Comparison of ENCODE assay signal across 28 cellular contexts in genomic region chr7:99571768-99572167, GRCh38. TPM values are rescaled to one million over a fixed set of nuclear protein-coding genes. Genes with fewer than 3 reads are reported as not detected.
DNase-seq lines count a peak whose midpoint lies in the region; ATAC-seq, FAIRE-seq and TF ChIP-seq lines count a peak whose summit lies in the region.
"Had no signal": no experiment of that assay in that cellular context is flagged by ENCODE, and none has a peak within 500 bp of the region (broad histone marks: within the 10 kb centered on the region; RNA-seq: fewer than 3 reads in every experiment).

No MANE protein-coding gene starts in this region.

- H2AFZ ChIP-seq in HepG2 (ENCODE audit: low read length) (no peak overlapping the region), K562 (ENCODE audit: low read depth, low read length) (no peak overlapping the region)
- H2AFZ ChIP-seq: PC-9 had no signal

- no peaks in the 10 kb centered on the region for H3K79me2 ChIP-seq in HepG2 (ENCODE audit: insufficient read depth, low read length)
- peaks cover 4% of the 10 kb centered on the region; the same call in 2 of the 3 replicates for H3K79me2 ChIP-seq in K562 (ENCODE audit: control insufficient read depth, insufficient read depth, low read length)

- CTCF ChIA-PET in HepG2 (lab: Yijun Ruan, JAX; ENCODE audit: low intra/inter-chr PET ratio, low total read pairs) (no interaction called here), K562 (lab: Yijun Ruan, JAX; ENCODE audit: low intra/inter-chr PET ratio) (no interaction called here)

- intact Hi-C loops in right lobe of liver (cut with DNase I), result no loop called here
- intact Hi-C loops in HepG2 (cut with micrococcal nuclease; ENCODE audit: unreplicated experiment), result no loop called here
- intact Hi-C loops in K562 (cut with micrococcal nuclease), result no loop called here
- intact Hi-C loops in upper lobe of right lung (cut with DNase I), result no loop called here

- H3K4me2 ChIP-seq in HepG2 (ENCODE audit: low read depth, low read length) (no peak overlapping the region), K562 (ENCODE audit: insufficient read depth, low read length) (no peak overlapping the region)
- H3K4me2 ChIP-seq: PC-9 had no signal

- WGBS in right lobe of liver (ENCODE audit: insufficient coverage, low coverage, low lambda C conversion rate, missing lambda C conversion rate), result 89% methylated on average over 3 of the region's 3 CpGs
- 92% methylated on average over 3 of the region's 3 CpGs for WGBS in HepG2 (ENCODE audit: low lambda C conversion rate)
- WGBS in K562 (ENCODE audit: insufficient coverage, low coverage, missing lambda C conversion rate), result 98% methylated on average over 3 of the region's 3 CpGs

- in situ Hi-C loops in HepG2 (cut with HindIII; ENCODE audit: extremely low pct_ligation_motif_present, low pct_unique_long_range_greater_than_20kb), result no loop called here
- in situ Hi-C loops in K562 (cut with MboI), result no loop called here

- no peak for TF ChIP-seq RAD21 in HepG2 (CRISPR knock-in tag; IDR thresholded peaks at IDR 0.05)
- no peak for TF ChIP-seq RAD21 in K562 (CRISPR knock-in tag; conservative IDR thresholded peaks at IDR 0.05 in 1 of 2, IDR thresholded peaks at IDR 0.05 in 1 of 2)

- TF ChIP-seq CTCF in right lobe of liver (IDR thresholded peaks at IDR 0.05) (no peak), HepG2 (CRISPR knock-in tag; IDR thresholded peaks at IDR 0.05) (no peak), K562 (IDR thresholded peaks at IDR 0.05 in 2 of 3, conservative IDR thresholded peaks at IDR 0.05 in 1 of 3; ENCODE audit: insufficient read depth in 2 of 3, low read depth in 1 of 3, low read length in 3 of 3) (no peak), upper lobe of right lung (IDR thresholded peaks at IDR 0.05) (no peak)

- TF ChIP-seq EP300 in HepG2 (IDR thresholded peaks at IDR 0.05; ENCODE audit: low read depth in 2 of 2, low read length in 2 of 2), result no peak
- TF ChIP-seq EP300 in HepG2 (CRISPR knock-in tag; IDR thresholded peaks at IDR 0.05; ENCODE audit: borderline replicate concordance), result no peak
- TF ChIP-seq EP300 in K562 (IDR thresholded peaks at IDR 0.05; ENCODE audit: low read length), result no peak

- FAIRE-seq in HepG2 (lab: Jason Lieb, UNC) (no peak), K562 (lab: Jason Lieb, UNC) (peak; percentile 61)
- FAIRE-seq: GM12892 had no signal

- H3K9ac ChIP-seq in HepG2 (ENCODE audit: insufficient read depth, low read depth, low read length), result no peak overlapping the region
- no peak overlapping the region for H3K9ac ChIP-seq in K562 (ENCODE audit: insufficient read depth in 1 of 2, low read depth in 2 of 2, low read length in 2 of 2)

- POLR2A ChIA-PET in HepG2 (lab: Yijun Ruan, JAX) (interaction anchor here (1.7 to 1.9 kb wide), 2 partner anchors 9 to 13 kb away, joined by 4 to 6 read pairs; partner anchors contain the start of gene ZNF655), K562 (lab: Yijun Ruan, JAX) (interaction anchor here (0.8 to 3.6 kb wide), 4 partner anchors 8 to 18 kb away, joined by 3 to 21 read pairs (median 3); partner anchors contain the start of gene ZNF655)

- H3K27me3 ChIP-seq in right lobe of liver (no peaks in the 10 kb centered on the region), HepG2 (ENCODE audit: control insufficient read depth in 1 of 2, insufficient read depth in 2 of 2, low read length in 2 of 2) (no peaks in the 10 kb centered on the region), K562 (ENCODE audit: control insufficient read depth in 2 of 2, insufficient read depth in 2 of 2, low read length in 2 of 2) (no peaks in the 10 kb centered on the region), upper lobe of right lung (no peaks in the 10 kb centered on the region)
- H3K27me3 ChIP-seq: MG63, SJCRH30 had no signal

- peaks cover 0 to 28% (median 4%) of the 10 kb centered on the region in 4 donors for H3K36me3 ChIP-seq in right lobe of liver
- peaks cover 6 to 52% of the 10 kb centered on the region in 2 experiments for H3K36me3 ChIP-seq in HepG2 (replicated peaks in 1 of 2; ENCODE audit: control insufficient read depth in 1 of 2, insufficient read depth in 2 of 2, low read length in 2 of 2)
- peaks cover 60% of the 10 kb centered on the region for H3K36me3 ChIP-seq in K562 (ENCODE audit: control insufficient read depth, insufficient read depth, low read length)
- H3K36me3 ChIP-seq in upper lobe of right lung, result peaks cover 63% of the 10 kb centered on the region

- DNase-seq in right lobe of liver (no peak), HepG2 (ENCODE audit: low spot score) (no peak), K562 (ENCODE audit: extremely low read depth in 1 of 4, low spot score in 3 of 4) (no peak), lung microvascular endothelial cell (ENCODE audit: low read depth in 2 of 2) (peak; percentile 14 to 51), upper lobe of right lung (no peak)
- DNase-seq: C1 segment of cervical spinal cord; CD8-positive, alpha-beta memory T cell; DMS 273 treated with DMSO at 0.1 percent for 48 hours; DND-41; KBM-7; MG63; NCI-H1105 treated with DMSO at 0.1 percent for 48 hours; NCI-H146; NCI-H1930; NCI-H2107; NCI-H446; NCI-H82; NK-92 treated with Interleukin-12 subunit alpha and Interleukin-12 subunit beta, amount 100 ng/mL, for 24 hours; PC-9; SJCRH30 had no signal

- H3K9me3 ChIP-seq in right lobe of liver (no peaks in the 10 kb centered on the region), HepG2 (ENCODE audit: low read length) (no peaks in the 10 kb centered on the region), K562 (replicated peaks; ENCODE audit: control insufficient read depth, insufficient read depth, low read depth, low read length) (no peaks in the 10 kb centered on the region), upper lobe of right lung (no peaks in the 10 kb centered on the region)
- H3K9me3 ChIP-seq: MG63, SJCRH30 had no signal

- no TSS peak for BruUV-seq in HepG2 (replicated peaks; lab: Mats Ljungman, UMichigan)
- no TSS peak for BruUV-seq in K562 (replicated peaks; lab: Mats Ljungman, UMichigan)

- no peaks in the 10 kb centered on the region for H3K4me1 ChIP-seq in right lobe of liver
- no peaks in the 10 kb centered on the region for H3K4me1 ChIP-seq in HepG2 (ENCODE audit: insufficient read depth, low read length)
- no peaks in the 10 kb centered on the region for H3K4me1 ChIP-seq in K562 (replicated peaks in 1 of 2; ENCODE audit: control insufficient read depth in 2 of 2, insufficient read depth in 2 of 2, low read length in 2 of 2)
- no peaks in the 10 kb centered on the region for H3K4me1 ChIP-seq in upper lobe of right lung
- H3K4me1 ChIP-seq: SJCRH30 had no signal

- H3K4me3 ChIP-seq in right lobe of liver, result no peak overlapping the region
- no peak overlapping the region for H3K4me3 ChIP-seq in HepG2 (replicated peaks in 1 of 3; ENCODE audit: insufficient read depth in 1 of 3, low read depth in 2 of 3, low read length in 3 of 3)
- H3K4me3 ChIP-seq in K562, result no peak overlapping the region
- no peak overlapping the region for H3K4me3 ChIP-seq in upper lobe of right lung
- H3K4me3 ChIP-seq: MG63, PC-9, SJCRH30 had no signal

- H4K20me1 ChIP-seq in HepG2 (ENCODE audit: insufficient read depth, low read length) (no peaks in the 10 kb centered on the region), K562 (replicated peaks; ENCODE audit: control insufficient read depth, insufficient read depth, low read length) (no peaks in the 10 kb centered on the region)

- ATAC-seq in right lobe of liver (peak; percentile 26 to 74 (median 38)), HepG2 (no peak), K562 (no peak), upper lobe of right lung (no peak), HG02870 (IDR thresholded peaks at IDR 0.05; ENCODE audit: unreplicated experiment) (no peak), HG02884 (IDR thresholded peaks at IDR 0.05; ENCODE audit: unreplicated experiment) (no peak)
- ATAC-seq: HCT116, Right ventricle myocardium inferior, SK-N-SH treated with all-trans-retinoic acid at 6 μM for 48 hours had no signal

- H3K27ac ChIP-seq in right lobe of liver (no peak overlapping the region), HepG2 (ENCODE audit: extremely low read length, insufficient read depth, low read length) (no peak overlapping the region), K562 (ENCODE audit: extremely low read depth, low read depth, low read length) (no peak overlapping the region), upper lobe of right lung (peak overlapping the region; percentile 27)
- H3K27ac ChIP-seq: PC-9, SJCRH30 had no signal

- H3K9me1 ChIP-seq in K562 (ENCODE audit: control insufficient read depth, insufficient read depth, low read length), result no peaks in the 10 kb centered on the region

- TF ChIP-seq POLR2A in right lobe of liver (IDR thresholded peaks at IDR 0.05) (no peak), HepG2 (IDR thresholded peaks at IDR 0.05; ENCODE audit: insufficient read depth in 1 of 2, low read depth in 2 of 2, low read length in 2 of 2) (no peak), K562 (conservative IDR thresholded peaks at IDR 0.05) (no peak)

RNA-seq across cellular contexts. Expression of gene ZNF655, which starts 13.3 kb away (rescaled TPM):
- 10 to 100 TPM; 21.5 to 44.4 (median 26.0) TPM for total RNA-seq in right lobe of liver
- total RNA-seq in HepG2 (2016; rRNA removed; fragmentation: Illumina TruSeq; extraction: Trizol), result 53.4 and 54.8 TPM in 2 replicates
- total RNA-seq in HepG2 (2016; cell fraction: cytosol; rRNA removed; fragmentation: Illumina TruSeq; extraction: Trizol; ENCODE audit: low read depth), result 16.2 and 27.8 TPM in 2 replicates
- total RNA-seq in HepG2 (2016; cell fraction: insoluble cytoplasmic fraction; rRNA removed; fragmentation: Illumina TruSeq; extraction: Trizol), result 55.5 and 56.9 TPM in 2 replicates
- 43.6 and 47.0 TPM in 2 replicates for total RNA-seq in HepG2 (2016; cell fraction: membrane; rRNA removed; fragmentation: Illumina TruSeq; extraction: Trizol)
- total RNA-seq in HepG2 (2016; cell fraction: nucleus; rRNA removed; fragmentation: Illumina TruSeq; extraction: Trizol), result 62.9 and 68.9 TPM in 2 replicates
- polyA plus RNA-seq in HepG2 (2011; rRNA removed), result 75.6 and 83.2 TPM in 2 replicates
- 46.0 and 47.5 TPM in 2 replicates for polyA plus RNA-seq in HepG2 (2011; cell fraction: cytosol; rRNA removed)
- polyA plus RNA-seq in HepG2 (2011; cell fraction: nucleus; rRNA removed), result 141 and 161 TPM in 2 replicates
- 32.8 and 35.8 TPM in 2 replicates for polyA plus RNA-seq in HepG2 (2012)
- 22.2 and 35.6 TPM in 2 replicates for polyA plus RNA-seq in HepG2 (2016; cell fraction: cytosol; fragmentation: Illumina TruSeq; extraction: Trizol; ENCODE audit: low read depth)
- 41.3 and 42.7 TPM in 2 replicates for polyA plus RNA-seq in HepG2 (2016; cell fraction: insoluble cytoplasmic fraction; fragmentation: Illumina TruSeq; extraction: Trizol; ENCODE audit: low read depth)
- 30.7 and 38.8 TPM in 2 replicates for polyA plus RNA-seq in HepG2 (2016; cell fraction: membrane; fragmentation: Illumina TruSeq; extraction: Trizol; ENCODE audit: low read depth)
- 77.8 and 80.4 TPM in 2 replicates for polyA plus RNA-seq in HepG2 (2016; cell fraction: nucleus; fragmentation: Illumina TruSeq; extraction: Trizol; ENCODE audit: insufficient read depth, low read depth)
- 46.6 and 83.6 TPM in 2 replicates for polyA minus RNA-seq in HepG2 (2011; rRNA and poly(A)+ RNA removed; ENCODE audit: low replicate concordance)
- 24.0 and 25.8 TPM in 2 replicates for polyA minus RNA-seq in HepG2 (2011; cell fraction: cytosol; rRNA and poly(A)+ RNA removed)
- 176 and 200 TPM in 2 replicates for polyA minus RNA-seq in HepG2 (2011; cell fraction: nucleus; rRNA and poly(A)+ RNA removed)
- total RNA-seq in K562 (2011; cell fraction: chromatin; rRNA removed; ENCODE audit: low replicate concordance), result 232 and 346 TPM in 2 replicates
- total RNA-seq in K562 (2011; cell fraction: nucleolus; rRNA removed), result 147 and 170 TPM in 2 replicates
- total RNA-seq in K562 (2011; cell fraction: nucleoplasm; rRNA removed), result 249 and 393 TPM in 2 replicates
- 85.6 and 123 TPM in 2 replicates for total RNA-seq in K562 (2014; rRNA removed)
- total RNA-seq in K562 (2014; rRNA removed; fragmentation: Illumina TruSeq; extraction: Trizol), result 94.7 and 105 TPM in 2 replicates
- 94.4 and 95.2 TPM in 2 replicates for total RNA-seq in K562 (2015; rRNA removed; fragmentation: Illumina TruSeq; extraction: Trizol)
- 68.1 and 78.1 TPM in 2 replicates for total RNA-seq in K562 (2021)
- polyA plus RNA-seq in K562 (2011; rRNA removed), result 81.3 and 112 TPM in 2 replicates
- polyA plus RNA-seq in K562 (2011; cell fraction: cytosol; rRNA removed), result 55.1 and 81.1 TPM in 2 replicates
- polyA plus RNA-seq in K562 (2011; cell fraction: nucleus; rRNA removed), result 163 and 255 TPM in 2 replicates
- polyA plus RNA-seq in K562 (2012), result 60.6 and 75.6 TPM in 2 replicates
- 101 and 103 TPM in 2 replicates for polyA plus RNA-seq in K562 (2014; fragmentation: Illumina TruSeq; extraction: Trizol)
- polyA plus RNA-seq in K562 (2014; fragmentation: Nextera tagmentation; extraction: Ambion mirVana), result 10 to 100 TPM; 25.7 to 34.1 TPM
- polyA plus RNA-seq in K562 (2014; rRNA removed), result 130 and 137 TPM in 2 replicates
- 89.6 and 93.8 TPM in 2 replicates for polyA minus RNA-seq in K562 (2011; rRNA and poly(A)+ RNA removed)
- 31.9 and 33.0 TPM in 2 replicates for polyA minus RNA-seq in K562 (2011; cell fraction: cytosol; rRNA and poly(A)+ RNA removed)
- 105 and 112 TPM in 2 replicates for polyA minus RNA-seq in K562 (2011; cell fraction: nucleus; rRNA and poly(A)+ RNA removed)
- 4.6 and 9.5 TPM in 2 replicates for total RNA-seq in lung microvascular endothelial cell
- total RNA-seq in upper lobe of right lung, result 63.1 TPM

RNA-seq across cellular contexts. Expression of gene FAM200A, which starts 19.9 kb away (rescaled TPM):
- total RNA-seq in right lobe of liver (1 to 10 TPM; 1.4 to 3.4 (median 2.3) TPM), HepG2 (2016; rRNA removed; fragmentation: Illumina TruSeq; extraction: Trizol) (6.3 and 10.4 TPM in 2 replicates), K562 (2014; rRNA removed) (6.3 and 6.4 TPM in 2 replicates), K562 (2014; rRNA removed; fragmentation: Illumina TruSeq; extraction: Trizol) (8.3 and 10.2 TPM in 2 replicates), K562 (2015; rRNA removed; fragmentation: Illumina TruSeq; extraction: Trizol) (9.4 and 10.0 TPM in 2 replicates), K562 (2021) (6.3 and 7.0 TPM in 2 replicates), lung microvascular endothelial cell (3.3 and 3.8 TPM in 2 replicates), upper lobe of right lung (4.9 TPM)
- 1.0 and 1.3 TPM in 2 replicates for total RNA-seq in HepG2 (2016; cell fraction: cytosol; rRNA removed; fragmentation: Illumina TruSeq; extraction: Trizol; ENCODE audit: low read depth)
- total RNA-seq in HepG2 (2016; cell fraction: insoluble cytoplasmic fraction; rRNA removed; fragmentation: Illumina TruSeq; extraction: Trizol), result 6.0 and 8.6 TPM in 2 replicates
- 3.2 and 3.9 TPM in 2 replicates for total RNA-seq in HepG2 (2016; cell fraction: membrane; rRNA removed; fragmentation: Illumina TruSeq; extraction: Trizol)
- 3.5 and 4.0 TPM in 2 replicates for total RNA-seq in HepG2 (2016; cell fraction: nucleus; rRNA removed; fragmentation: Illumina TruSeq; extraction: Trizol)
- polyA plus RNA-seq in HepG2 (2011; rRNA removed) (4.7 and 5.4 TPM in 2 replicates), K562 (2011; rRNA removed) (6.8 and 11.2 TPM in 2 replicates), K562 (2014; fragmentation: Illumina TruSeq; extraction: Trizol) (10.3 and 11.3 TPM in 2 replicates), K562 (2014; fragmentation: Nextera tagmentation; extraction: Ambion mirVana) (1 to 10 TPM; 3.3 to 4.3 TPM), K562 (2014; rRNA removed) (7.9 and 9.0 TPM in 2 replicates)
- 3.4 and 4.4 TPM in 2 replicates for polyA plus RNA-seq in HepG2 (2011; cell fraction: cytosol; rRNA removed)
- polyA plus RNA-seq in HepG2 (2011; cell fraction: nucleus; rRNA removed), result 0.87 and 1.9 TPM in 2 replicates
- 4.5 and 5.0 TPM in 2 replicates for polyA plus RNA-seq in HepG2 (2012)
- 0.53 and 0.85 TPM in 2 replicates for polyA plus RNA-seq in HepG2 (2016; cell fraction: cytosol; fragmentation: Illumina TruSeq; extraction: Trizol; ENCODE audit: low read depth)
- polyA plus RNA-seq in HepG2 (2016; cell fraction: insoluble cytoplasmic fraction; fragmentation: Illumina TruSeq; extraction: Trizol; ENCODE audit: low read depth), result 8.3 and 10.1 TPM in 2 replicates
- polyA plus RNA-seq in HepG2 (2016; cell fraction: membrane; fragmentation: Illumina TruSeq; extraction: Trizol; ENCODE audit: low read depth), result 1.4 and 1.9 TPM in 2 replicates
- polyA plus RNA-seq in HepG2 (2016; cell fraction: nucleus; fragmentation: Illumina TruSeq; extraction: Trizol; ENCODE audit: insufficient read depth, low read depth), result 5.9 and 6.7 TPM in 2 replicates
- 1.1 and 3.9 TPM in 2 replicates for polyA minus RNA-seq in HepG2 (2011; rRNA and poly(A)+ RNA removed; ENCODE audit: low replicate concordance)
- 2.8 and 3.8 TPM in 2 replicates for polyA minus RNA-seq in HepG2 (2011; cell fraction: cytosol; rRNA and poly(A)+ RNA removed)
- polyA minus RNA-seq in HepG2 (2011; cell fraction: nucleus; rRNA and poly(A)+ RNA removed), result 6.2 and 7.5 TPM in 2 replicates
- 6.9 and 16.6 TPM in 2 replicates for total RNA-seq in K562 (2011; cell fraction: chromatin; rRNA removed; ENCODE audit: low replicate concordance)
- 7.0 and 9.2 TPM in 2 replicates for total RNA-seq in K562 (2011; cell fraction: nucleolus; rRNA removed)
- total RNA-seq in K562 (2011; cell fraction: nucleoplasm; rRNA removed), result 5.3 and 6.7 TPM in 2 replicates
- 3.9 and 4.3 TPM in 2 replicates for polyA plus RNA-seq in K562 (2011; cell fraction: cytosol; rRNA removed)
- polyA plus RNA-seq in K562 (2011; cell fraction: nucleus; rRNA removed), result 2.0 and 2.3 TPM in 2 replicates
- polyA plus RNA-seq in K562 (2012), result 5.5 and 5.8 TPM in 2 replicates
- 7.5 and 8.0 TPM in 2 replicates for polyA minus RNA-seq in K562 (2011; rRNA and poly(A)+ RNA removed)
- polyA minus RNA-seq in K562 (2011; cell fraction: cytosol; rRNA and poly(A)+ RNA removed), result 3.4 and 4.9 TPM in 2 replicates
- polyA minus RNA-seq in K562 (2011; cell fraction: nucleus; rRNA and poly(A)+ RNA removed), result 5.3 and 6.8 TPM in 2 replicates

RNA-seq across cellular contexts. Expression of gene TMEM225B, which starts 26.3 kb away (rescaled TPM):
- total RNA-seq in right lobe of liver (1 to 10 TPM in 1 of 6 experiments, under 1 TPM in 3, not detected in 2; 0.25 to 1.4 (median 0.29) TPM), HepG2 (2016; rRNA removed; fragmentation: Illumina TruSeq; extraction: Trizol) (0.60 and 0.95 TPM in 2 replicates), K562 (2014; rRNA removed) (0.61 and 0.73 TPM in 2 replicates), K562 (2014; rRNA removed; fragmentation: Illumina TruSeq; extraction: Trizol) (0.18 and 0.70 TPM in 2 replicates), K562 (2015; rRNA removed; fragmentation: Illumina TruSeq; extraction: Trizol) (0.51 and 0.79 TPM in 2 replicates), K562 (2021) (0.60 and 1.3 TPM in 2 replicates), lung microvascular endothelial cell (0.22 TPM in 1 of 2 replicates, not detected in the other), upper lobe of right lung (1.0 TPM)
- total RNA-seq in HepG2 (2016; cell fraction: cytosol; rRNA removed; fragmentation: Illumina TruSeq; extraction: Trizol; ENCODE audit: low read depth), result 2.2 and 2.6 TPM in 2 replicates
- total RNA-seq in HepG2 (2016; cell fraction: insoluble cytoplasmic fraction; rRNA removed; fragmentation: Illumina TruSeq; extraction: Trizol), result 0.42 and 0.65 TPM in 2 replicates
- total RNA-seq in HepG2 (2016; cell fraction: membrane; rRNA removed; fragmentation: Illumina TruSeq; extraction: Trizol), result 1.3 and 1.4 TPM in 2 replicates
- 1.3 and 1.4 TPM in 2 replicates for total RNA-seq in HepG2 (2016; cell fraction: nucleus; rRNA removed; fragmentation: Illumina TruSeq; extraction: Trizol)
- polyA plus RNA-seq in HepG2 (2011; rRNA removed) (0.78 and 1.6 TPM in 2 replicates), K562 (2011; rRNA removed) (0.56 and 0.93 TPM in 2 replicates), K562 (2014; fragmentation: Illumina TruSeq; extraction: Trizol) (0.32 and 0.68 TPM in 2 replicates), K562 (2014; fragmentation: Nextera tagmentation; extraction: Ambion mirVana) (under 1 TPM; 0.08 to 0.25 TPM), K562 (2014; rRNA removed) (0.62 and 0.94 TPM in 2 replicates)
- polyA plus RNA-seq in HepG2 (2011; cell fraction: cytosol; rRNA removed), result 0.83 and 1.5 TPM in 2 replicates
- polyA plus RNA-seq in HepG2 (2011; cell fraction: nucleus; rRNA removed), result 3.0 and 3.2 TPM in 2 replicates
- polyA plus RNA-seq in HepG2 (2012), result 1.9 and 2.5 TPM in 2 replicates
- polyA plus RNA-seq in HepG2 (2016; cell fraction: cytosol; fragmentation: Illumina TruSeq; extraction: Trizol; ENCODE audit: low read depth), result 1.4 and 2.2 TPM in 2 replicates
- 0.38 and 0.45 TPM in 2 replicates for polyA plus RNA-seq in HepG2 (2016; cell fraction: insoluble cytoplasmic fraction; fragmentation: Illumina TruSeq; extraction: Trizol; ENCODE audit: low read depth)
- 1.4 and 1.9 TPM in 2 replicates for polyA plus RNA-seq in HepG2 (2016; cell fraction: membrane; fragmentation: Illumina TruSeq; extraction: Trizol; ENCODE audit: low read depth)
- polyA plus RNA-seq in HepG2 (2016; cell fraction: nucleus; fragmentation: Illumina TruSeq; extraction: Trizol; ENCODE audit: insufficient read depth, low read depth), result 1.1 and 2.7 TPM in 2 replicates
- 0.12 and 0.19 TPM in 2 replicates for polyA minus RNA-seq in HepG2 (2011; rRNA and poly(A)+ RNA removed; ENCODE audit: low replicate concordance)
- 1.1 TPM in 1 of 2 replicates, not detected in the other for polyA minus RNA-seq in HepG2 (2011; cell fraction: cytosol; rRNA and poly(A)+ RNA removed)
- 0.90 and 1.2 TPM in 2 replicates for polyA minus RNA-seq in HepG2 (2011; cell fraction: nucleus; rRNA and poly(A)+ RNA removed)
- 0.42 and 0.51 TPM in 2 replicates for total RNA-seq in K562 (2011; cell fraction: chromatin; rRNA removed; ENCODE audit: low replicate concordance)
- total RNA-seq in K562 (2011; cell fraction: nucleolus; rRNA removed), result 4.0 and 4.3 TPM in 2 replicates
- total RNA-seq in K562 (2011; cell fraction: nucleoplasm; rRNA removed), result 1.6 and 1.8 TPM in 2 replicates
- 0.30 and 1.1 TPM in 2 replicates for polyA plus RNA-seq in K562 (2011; cell fraction: cytosol; rRNA removed)
- polyA plus RNA-seq in K562 (2011; cell fraction: nucleus; rRNA removed), result 2.6 and 4.8 TPM in 2 replicates
- polyA plus RNA-seq in K562 (2012), result 0.64 and 0.65 TPM in 2 replicates
- polyA minus RNA-seq in K562 (2011; rRNA and poly(A)+ RNA removed), result 0.36 and 0.74 TPM in 2 replicates
- not detected in 2 replicates for polyA minus RNA-seq in K562 (2011; cell fraction: cytosol; rRNA and poly(A)+ RNA removed)
- polyA minus RNA-seq in K562 (2011; cell fraction: nucleus; rRNA and poly(A)+ RNA removed), result 2.2 TPM in 2 replicates
- total RNA-seq: HT1080, LHCN-M2, Right ventricle myocardium inferior had no signal

RNA-seq across cellular contexts. Expression of gene ZSCAN25, which starts 45.0 kb away (rescaled TPM):
- total RNA-seq in right lobe of liver (1 to 10 TPM; 4.5 to 7.4 (median 6.0) TPM), HepG2 (2016; rRNA removed; fragmentation: Illumina TruSeq; extraction: Trizol) (16.3 and 16.8 TPM in 2 replicates), K562 (2014; rRNA removed) (13.7 and 16.9 TPM in 2 replicates), K562 (2014; rRNA removed; fragmentation: Illumina TruSeq; extraction: Trizol) (11.0 and 12.8 TPM in 2 replicates), K562 (2015; rRNA removed; fragmentation: Illumina TruSeq; extraction: Trizol) (14.4 and 15.9 TPM in 2 replicates), K562 (2021) (15.7 and 18.4 TPM in 2 replicates), lung microvascular endothelial cell (7.4 and 12.1 TPM in 2 replicates), upper lobe of right lung (18.3 TPM)
- total RNA-seq in HepG2 (2016; cell fraction: cytosol; rRNA removed; fragmentation: Illumina TruSeq; extraction: Trizol; ENCODE audit: low read depth), result 5.3 and 8.9 TPM in 2 replicates
- total RNA-seq in HepG2 (2016; cell fraction: insoluble cytoplasmic fraction; rRNA removed; fragmentation: Illumina TruSeq; extraction: Trizol), result 16.4 and 17.2 TPM in 2 replicates
- total RNA-seq in HepG2 (2016; cell fraction: membrane; rRNA removed; fragmentation: Illumina TruSeq; extraction: Trizol), result 6.3 and 7.2 TPM in 2 replicates
- total RNA-seq in HepG2 (2016; cell fraction: nucleus; rRNA removed; fragmentation: Illumina TruSeq; extraction: Trizol), result 17.7 and 18.0 TPM in 2 replicates
- polyA plus RNA-seq in HepG2 (2011; rRNA removed) (12.1 and 12.3 TPM in 2 replicates), K562 (2011; rRNA removed) (10.5 and 14.2 TPM in 2 replicates), K562 (2014; fragmentation: Illumina TruSeq; extraction: Trizol) (11.7 and 12.0 TPM in 2 replicates), K562 (2014; fragmentation: Nextera tagmentation; extraction: Ambion mirVana) (1 to 10 TPM in 1 of 2 experiments, under 1 TPM in 1; 0.94 to 1.1 TPM), K562 (2014; rRNA removed) (12.2 and 18.5 TPM in 2 replicates)
- 8.5 and 9.3 TPM in 2 replicates for polyA plus RNA-seq in HepG2 (2011; cell fraction: cytosol; rRNA removed)
- 19.5 and 21.4 TPM in 2 replicates for polyA plus RNA-seq in HepG2 (2011; cell fraction: nucleus; rRNA removed)
- 6.9 and 7.4 TPM in 2 replicates for polyA plus RNA-seq in HepG2 (2012)
- polyA plus RNA-seq in HepG2 (2016; cell fraction: cytosol; fragmentation: Illumina TruSeq; extraction: Trizol; ENCODE audit: low read depth), result 0.67 and 0.86 TPM in 2 replicates
- polyA plus RNA-seq in HepG2 (2016; cell fraction: insoluble cytoplasmic fraction; fragmentation: Illumina TruSeq; extraction: Trizol; ENCODE audit: low read depth), result 10.6 and 12.8 TPM in 2 replicates
- polyA plus RNA-seq in HepG2 (2016; cell fraction: membrane; fragmentation: Illumina TruSeq; extraction: Trizol; ENCODE audit: low read depth), result 1.9 and 2.2 TPM in 2 replicates
- polyA plus RNA-seq in HepG2 (2016; cell fraction: nucleus; fragmentation: Illumina TruSeq; extraction: Trizol; ENCODE audit: insufficient read depth, low read depth), result 22.2 and 24.0 TPM in 2 replicates
- 23.9 and 24.6 TPM in 2 replicates for polyA minus RNA-seq in HepG2 (2011; rRNA and poly(A)+ RNA removed; ENCODE audit: low replicate concordance)
- polyA minus RNA-seq in HepG2 (2011; cell fraction: cytosol; rRNA and poly(A)+ RNA removed), result 7.1 and 8.5 TPM in 2 replicates
- polyA minus RNA-seq in HepG2 (2011; cell fraction: nucleus; rRNA and poly(A)+ RNA removed), result 29.0 and 31.5 TPM in 2 replicates
- 45.6 and 57.6 TPM in 2 replicates for total RNA-seq in K562 (2011; cell fraction: chromatin; rRNA removed; ENCODE audit: low replicate concordance)
- 32.4 and 33.2 TPM in 2 replicates for total RNA-seq in K562 (2011; cell fraction: nucleolus; rRNA removed)
- 42.8 and 45.6 TPM in 2 replicates for total RNA-seq in K562 (2011; cell fraction: nucleoplasm; rRNA removed)
- 8.9 and 10.6 TPM in 2 replicates for polyA plus RNA-seq in K562 (2011; cell fraction: cytosol; rRNA removed)
- polyA plus RNA-seq in K562 (2011; cell fraction: nucleus; rRNA removed), result 16.5 and 25.1 TPM in 2 replicates
- 10.0 and 11.0 TPM in 2 replicates for polyA plus RNA-seq in K562 (2012)
- 19.5 and 22.0 TPM in 2 replicates for polyA minus RNA-seq in K562 (2011; rRNA and poly(A)+ RNA removed)
- polyA minus RNA-seq in K562 (2011; cell fraction: cytosol; rRNA and poly(A)+ RNA removed), result 6.7 and 10.3 TPM in 2 replicates
- 14.4 and 16.6 TPM in 2 replicates for polyA minus RNA-seq in K562 (2011; cell fraction: nucleus; rRNA and poly(A)+ RNA removed)

Comparison
In these comparisons a context has a peak if more than half of its experiments do, and no peak if none do; other contexts are left out.
1. ATAC-seq: peak in right lobe of liver (4 of 4); none in HepG2 (single experiment), K562 (single experiment), upper lobe of right lung (single experiment), HG02870 (single experiment) and HG02884 (single experiment).
2. DNase-seq: peak in lung microvascular endothelial cell (2 of 2); none in right lobe of liver (0 of 3), HepG2 (single experiment), K562 (0 of 4) and upper lobe of right lung (single experiment).